Comparison of ENCODE assay signal across 15 cellular contexts in the genomic region with DNA sequence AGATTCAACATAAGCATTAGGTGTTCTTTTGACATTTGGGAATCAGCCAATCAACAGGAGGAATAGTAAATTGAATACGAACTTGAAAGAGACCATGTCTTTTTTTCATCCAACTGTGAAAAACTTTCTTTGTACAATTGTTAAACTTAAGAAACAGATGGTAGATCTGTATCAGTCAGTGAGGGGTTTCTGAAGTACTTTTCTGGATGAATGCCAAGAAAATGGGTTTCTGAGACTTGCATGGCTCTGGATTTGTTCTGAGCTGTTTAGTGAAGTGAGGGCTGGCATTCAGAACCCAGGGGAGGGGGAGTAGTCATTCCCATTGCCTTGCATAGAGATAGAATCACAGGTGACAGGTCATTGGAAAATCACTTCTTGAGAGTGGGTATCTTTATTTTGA. TPM values are rescaled to one million over a fixed set of nuclear protein-coding genes. Genes with fewer than 3 reads are reported as not detected.
DNase-seq lines count a peak whose midpoint lies in the region; ATAC-seq and TF ChIP-seq lines count a peak whose summit lies in the region.
"Had no signal": no experiment of that assay in that cellular context is flagged by ENCODE, and none has a peak within 500 bp of the region (broad histone marks: within the 10 kb centered on the region; RNA-seq: fewer than 3 reads in every experiment).

No MANE protein-coding gene starts in this region.

- WGBS in IMR-90 (ENCODE audit: extremely low coverage in 2 of 2, insufficient read length in 1 of 2), 2 experiments = no CpG with 5 or more reads among the region's 1 CpG

- H3K4me1 Mint-ChIP-seq in CD4-positive, alpha-beta T cell (ENCODE audit: low read depth) = peaks cover 88% of the 10 kb centered on the region

- H3K23ac ChIP-seq in IMR-90 (ENCODE audit: low read depth, low read length) = no peak overlapping the region

- POLR2A ChIA-PET in CD4-positive, alpha-beta T cell (lab: Charles Lee) = interaction anchor here (0.6 to 20.3 kb wide), 5 partner anchors 17 to 97 kb away, joined by 3 to 317 read pairs (median 3); no protein-coding TSS in a partner anchor
- POLR2A ChIA-PET in IMR-90 (lab: Charles Lee; ENCODE audit: unreplicated experiment) = no interaction called here

- in situ Hi-C loops in IMR-90 (cut with MboI; ENCODE audit: low sequenced_read_pairs) = loop anchor here (10.0 to 25.0 kb wide), 3 partner anchors 191 to 1139 kb away; a partner anchor contains a TSS

- H2BK20ac ChIP-seq in IMR-90 (ENCODE audit: low read depth, low read length) = no peak overlapping the region; the same call in 1 of the 2 replicates

- no TSS peak for BruUV-seq in IMR-90 (replicated peaks; lab: Mats Ljungman, UMichigan)

- H2BK15ac ChIP-seq in IMR-90 (ENCODE audit: low read depth, low read length) = no peak overlapping the region; the same call in 2 of the 3 replicates

- dilution Hi-C loops in IMR-90 (cut with HindIII; ENCODE audit: low sequenced_read_pairs, unreplicated experiment) = no loop called here

- H3K9me3 ChIP-seq in CD4-positive, alpha-beta T cell (ENCODE audit: control insufficient read depth, low read length) = no peaks in the 10 kb centered on the region
- H3K9me3 ChIP-seq in IMR-90 (ENCODE audit: control insufficient read depth, insufficient read depth, low read length) = no peaks in the 10 kb centered on the region
- H3K9me3 ChIP-seq: heart right ventricle, tibial artery had no signal

- H3K27me3 ChIP-seq in CD4-positive, alpha-beta T cell (ENCODE audit: control insufficient read depth, insufficient read depth, low read length) = no peaks in the 10 kb centered on the region
- H3K27me3 ChIP-seq in IMR-90 (ENCODE audit: control insufficient read depth, insufficient read depth, low read length) = no peaks in the 10 kb centered on the region
- H3K27me3 ChIP-seq: heart right ventricle, tibial artery had no signal

- no peak overlapping the region; the same call in none of the 2 replicates for H3K4ac ChIP-seq in IMR-90 (ENCODE audit: low read depth, low read length)

- no peak overlapping the region for H3K56ac ChIP-seq in IMR-90 (ENCODE audit: extremely low read depth, insufficient read depth, low read length)

- no peak overlapping the region for H4K8ac ChIP-seq in IMR-90 (ENCODE audit: low read depth in 2 of 2, low read length in 2 of 2)

- H4K5ac ChIP-seq in IMR-90 (ENCODE audit: low read depth, low read length) = no peak overlapping the region

- peak overlapping the region; percentile 100 for H3K27ac Mint-ChIP-seq in CD4-positive, alpha-beta T cell

- H3K4me3 Mint-ChIP-seq in CD4-positive, alpha-beta T cell = peak overlapping the region; percentile 81

- peaks cover 85% of the 10 kb centered on the region for H3K36me3 Mint-ChIP-seq in CD4-positive, alpha-beta T cell (ENCODE audit: low read depth)

- no peaks in the 10 kb centered on the region for H3K27me3 Mint-ChIP-seq in CD4-positive, alpha-beta T cell

- H3K9me1 ChIP-seq in IMR-90 (ENCODE audit: insufficient read depth, low read length) = no peaks in the 10 kb centered on the region; the same call in 1 of the 2 replicates

- H3K4me1 ChIP-seq in IMR-90 (ENCODE audit: control insufficient read depth, insufficient read depth, low read length) = peaks cover 2% of the 10 kb centered on the region; the same call in 1 of the 2 replicates
- H3K4me1 ChIP-seq: tibial artery had no signal

- H4K20me1 ChIP-seq in IMR-90 (ENCODE audit: insufficient read depth, low read length) = no peaks in the 10 kb centered on the region

- no peak overlapping the region for H2BK5ac ChIP-seq in IMR-90 (ENCODE audit: low read depth, low read length, poor library complexity, severe bottlenecking)

- H3K4me3 ChIP-seq in IMR-90 (ENCODE audit: insufficient read depth, low read depth, low read length) = no peak overlapping the region
- H3K4me3 ChIP-seq: heart right ventricle, lung, tibial artery had no signal

- H2AK5ac ChIP-seq in IMR-90 (ENCODE audit: low read depth, low read length) = no peak overlapping the region

- TF ChIP-seq CTCF in CD4-positive, alpha-beta T cell (IDR thresholded peaks at IDR 0.05) = no peak
- no peak for TF ChIP-seq CTCF in IMR-90 (conservative IDR thresholded peaks at IDR 0.05; ENCODE audit: low read depth, low read length)

- H2BK120ac ChIP-seq in IMR-90 (ENCODE audit: low read depth, low read length) = peak overlapping the region; percentile 27; the same call in 1 of the 2 replicates

- no peaks in the 10 kb centered on the region for H3K9me3 Mint-ChIP-seq in CD4-positive, alpha-beta T cell

- TF ChIP-seq RAD21 in IMR-90 (IDR thresholded peaks at IDR 0.05; ENCODE audit: low read length) = no peak

- H3K18ac ChIP-seq in IMR-90 (ENCODE audit: low read depth, low read length) = no peak overlapping the region

- no peak overlapping the region for H4K91ac ChIP-seq in IMR-90 (ENCODE audit: insufficient read depth, low read depth, low read length)

- peak overlapping the region; percentile 89 for H3K27ac ChIP-seq in CD4-positive, alpha-beta T cell (ENCODE audit: low read depth, low read length)
- H3K27ac ChIP-seq in IMR-90 (ENCODE audit: insufficient read depth, low read length) = no peak overlapping the region
- H3K27ac ChIP-seq: tibial artery had no signal

- H3K36me3 ChIP-seq in IMR-90 (ENCODE audit: control insufficient read depth, insufficient read depth, low read length) = no peaks in the 10 kb centered on the region
- H3K36me3 ChIP-seq: tibial artery had no signal

- no peaks in the 10 kb centered on the region for H3K79me1 ChIP-seq in IMR-90 (ENCODE audit: low read depth in 1 of 2, low read length in 2 of 2)

- peak; percentile 15 for ATAC-seq in CD4-positive, alpha-beta T cell (ENCODE audit: poor library complexity)
- no peak for ATAC-seq in IMR-90 (ENCODE audit: low read depth)
- ATAC-seq in HG02970 (IDR thresholded peaks at IDR 0.05; ENCODE audit: low FRiP score, unreplicated experiment) = no peak
- no peak for ATAC-seq in HG02884 (IDR thresholded peaks at IDR 0.05; ENCODE audit: unreplicated experiment)
- ATAC-seq: heart right ventricle, Panc1 had no signal

- TF ChIP-seq POLR2A in IMR-90 (IDR thresholded peaks at IDR 0.05; ENCODE audit: low read depth, low read length) = no peak

- no peak overlapping the region for H3K4me2 ChIP-seq in IMR-90 (ENCODE audit: low read depth, low read length)

- CTCF ChIA-PET in CD4-positive, alpha-beta T cell (lab: Charles Lee) = interaction anchor here (0.9 to 1.3 kb wide), 2 partner anchors 17 to 28 kb away, joined by 3 read pairs; no protein-coding TSS in a partner anchor
- CTCF ChIA-PET in IMR-90 (lab: Yijun Ruan, JAX) = no interaction called here

- intact Hi-C loops in CD4-positive, alpha-beta T cell (cut with DNase I, micrococcal nuclease) = loop anchor here in 1 of 2 experiments (5.0 kb wide), 1 partner anchor 49 kb away; no protein-coding TSS in a partner anchor
- intact Hi-C loops in IMR-90 (cut with micrococcal nuclease) = no loop called here

- peak overlapping the region; percentile 29; the same call in 1 of the 2 replicates for H3K14ac ChIP-seq in IMR-90 (replicated peaks; ENCODE audit: low read depth, low read length)

- no peak overlapping the region for H3K9ac ChIP-seq in IMR-90 (ENCODE audit: low read depth, low read length)

- H2AK9ac ChIP-seq in IMR-90 (replicated peaks; ENCODE audit: low read depth, low read length, poor library complexity) = no peak overlapping the region

- DNase-seq in CD4-positive, alpha-beta T cell = no peak
- DNase-seq in IMR-90 = no peak
- DNase-seq in RPMI7951 (ENCODE audit: low read depth) = peak; percentile 37
- peak; percentile 3 for DNase-seq in dermis blood vessel endothelial cell
- no peak for DNase-seq in middle frontal gyrus (ENCODE audit: extremely low spot score, low spot score)
- no peak for DNase-seq in HCEC 1CT
- DNase-seq: COR-L47, heart right ventricle, NCI-H1092, tibial artery had no signal

- no peak overlapping the region for H2AFZ ChIP-seq in IMR-90 (replicated peaks; ENCODE audit: low read length, poor library complexity)

TF ChIP-seq in IMR-90, 13 proteins besides CTCF, POLR2A, EP300 and RAD21:
- TF ChIP-seq, protein P1, sequence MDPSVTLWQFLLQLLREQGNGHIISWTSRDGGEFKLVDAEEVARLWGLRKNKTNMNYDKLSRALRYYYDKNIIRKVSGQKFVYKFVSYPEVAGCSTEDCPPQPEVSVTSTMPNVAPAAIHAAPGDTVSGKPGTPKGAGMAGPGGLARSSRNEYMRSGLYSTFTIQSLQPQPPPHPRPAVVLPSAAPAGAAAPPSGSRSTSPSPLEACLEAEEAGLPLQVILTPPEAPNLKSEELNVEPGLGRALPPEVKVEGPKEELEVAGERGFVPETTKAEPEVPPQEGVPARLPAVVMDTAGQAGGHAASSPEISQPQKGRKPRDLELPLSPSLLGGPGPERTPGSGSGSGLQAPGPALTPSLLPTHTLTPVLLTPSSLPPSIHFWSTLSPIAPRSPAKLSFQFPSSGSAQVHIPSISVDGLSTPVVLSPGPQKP (IDR thresholded peaks at IDR 0.05; ENCODE audit: borderline replicate concordance, low read depth, low read length) = no peak
- TF ChIP-seq CEBPB (IDR thresholded peaks at IDR 0.05; ENCODE audit: low read depth, low read length) (no peak), MAZ (IDR thresholded peaks at IDR 0.05; ENCODE audit: borderline replicate concordance, low read depth, low read length) (no peak), BHLHE40 (IDR thresholded peaks at IDR 0.05; ENCODE audit: low read depth, low read length) (no peak), FOS (IDR thresholded peaks at IDR 0.05; ENCODE audit: low read depth, low read length) (no peak), SMC3 (IDR thresholded peaks at IDR 0.05; ENCODE audit: low read depth, low read length) (no peak), CHD1 (IDR thresholded peaks at IDR 0.05; ENCODE audit: low read depth, low read length) (no peak)

RNA-seq across cellular contexts. Expression of a gene that starts 37.4 kb away (rescaled TPM):
- 100 to 1,000 TPM; 661 to 698 TPM for total RNA-seq in CD4-positive, alpha-beta T cell
- total RNA-seq in IMR-90 (2012; rRNA removed) (not detected in 2 replicates), dermis blood vessel endothelial cell (not detected in 2 replicates)
- polyA plus RNA-seq in IMR-90 (2012; rRNA removed) = not detected in 2 replicates
- not detected in 2 replicates for polyA plus RNA-seq in IMR-90 (2012; cell fraction: cytosol; rRNA removed)
- polyA plus RNA-seq in IMR-90 (2012; cell fraction: nucleus; rRNA removed; ENCODE audit: low replicate concordance) = 0.06 TPM in 1 of 2 replicates, not detected in the other
- total RNA-seq in RPMI7951 (2014; rRNA removed; shearing (Covaris generic)) = 0.12 and 0.98 TPM in 2 replicates
- total RNA-seq: renal cortical epithelial cell had no signal

Comparison
In these comparisons a context has a peak if more than half of its experiments do, and no peak if none do; other contexts are left out.
1. DNase-seq: peak in RPMI7951 (single experiment) and dermis blood vessel endothelial cell (single experiment); none in CD4-positive, alpha-beta T cell (0 of 10), IMR-90 (single experiment), middle frontal gyrus (single experiment) and HCEC 1CT (single experiment).
2. RNA of a gene that starts 37.4 kb away (total RNA-seq): 661 to 698 TPM in CD4-positive, alpha-beta T cell; 0.12 to 0.98 TPM in RPMI7951, not detected in IMR-90 and not detected in dermis blood vessel endothelial cell; every median in the first group is over 100 times any median in the second.